Comparison of ENCODE assay signal across 8 cellular contexts in genomic region chr14:96362071-96362964, GRCh38. TPM values are rescaled to one million over a fixed set of nuclear protein-coding genes. Genes with fewer than 3 reads are reported as not detected.
A peak's percentile ranks its signal among the peaks of the same experiment; 100 is the strongest.
DNase-seq lines count a peak whose midpoint lies in the region; ATAC-seq and TF ChIP-seq lines count a peak whose summit lies in the region.

No MANE protein-coding gene starts in this region.

- H3K27me3 ChIP-seq in Caco-2 (replicated peaks; ENCODE audit: control insufficient read depth, insufficient read depth, low read length) (no peaks in the 10 kb centered on the region), prostate gland (replicated peaks; ENCODE audit: insufficient read depth) (no peaks in the 10 kb centered on the region)

- WGBS in prostate gland: under 1% methylated on average over 27 of the region's 27 CpGs

- POLR2A ChIA-PET in Caco-2 (lab: Charles Lee): no interaction called here
- POLR2A ChIA-PET in activated naive CD8-positive, alpha-beta T cell treated with anti-CD3 and anti-CD28 coated beads, Interleukin-2, amount 10 ng/mL, durations not matched to agents 7 days and 5 days (lab: Charles Lee): no interaction called here

- CTCF ChIA-PET in Caco-2 (lab: Charles Lee): interaction anchor here (0.8 kb wide), 1 partner anchor 264 kb away, joined by 3 read pairs; no protein-coding TSS in a partner anchor

- TF ChIP-seq POLR2A in prostate gland (IDR thresholded peaks at IDR 0.05): peak; percentile 24

- peak overlapping the region; percentile 67 for H3K27ac ChIP-seq in KOPT-K1 (ENCODE audit: low read depth, low read length, poor library complexity, severe bottlenecking)
- H3K27ac ChIP-seq in prostate gland: peak overlapping the region; percentile 95 to 98

- peak overlapping the region; percentile 82 for H3K27ac Mint-ChIP-seq in Caco-2 (ENCODE audit: unreplicated experiment)
- H3K27ac Mint-ChIP-seq in activated naive CD8-positive, alpha-beta T cell treated with anti-CD3 and anti-CD28 coated beads, Interleukin-2, amount 10 ng/mL, durations not matched to agents 7 days and 5 days: peak overlapping the region; percentile 72

- BruUV-seq in Caco-2 (replicated peaks; lab: Mats Ljungman, UMichigan): no TSS peak

- no peaks in the 10 kb centered on the region for H3K27me3 Mint-ChIP-seq in Caco-2 (ENCODE audit: insufficient read depth, unreplicated experiment)
- H3K27me3 Mint-ChIP-seq in activated naive CD8-positive, alpha-beta T cell treated with anti-CD3 and anti-CD28 coated beads, Interleukin-2, amount 10 ng/mL, durations not matched to agents 7 days and 5 days: no peaks in the 10 kb centered on the region

- peaks cover 15% of the 10 kb centered on the region for H3K4me1 Mint-ChIP-seq in Caco-2 (ENCODE audit: low read depth, unreplicated experiment)
- H3K4me1 Mint-ChIP-seq in activated naive CD8-positive, alpha-beta T cell treated with anti-CD3 and anti-CD28 coated beads, Interleukin-2, amount 10 ng/mL, durations not matched to agents 7 days and 5 days: peaks cover 39% of the 10 kb centered on the region

- DNase-seq in Caco-2 (peak; percentile 63 to 72), SK-N-DZ (ENCODE audit: low spot score) (peak; percentile 1), left cardiac atrium (peak; percentile 36), prostate gland (ENCODE audit: low spot score) (peak; percentile 84), retina (no peak)
- peak; percentile 31 for DNase-seq in activated naive CD8-positive, alpha-beta T cell treated with anti-CD3 and anti-CD28 coated beads, Interleukin-2, amount 10 ng/mL, durations not matched to agents 7 days and 5 days

- H3K9me3 ChIP-seq in Caco-2 (no peaks in the 10 kb centered on the region), KOPT-K1 (ENCODE audit: insufficient read depth, low read length, poor library complexity, severe bottlenecking) (no peaks in the 10 kb centered on the region), prostate gland (no peaks in the 10 kb centered on the region)

- ATAC-seq in GM21526 (IDR thresholded peaks at IDR 0.05; ENCODE audit: low FRiP score, unreplicated experiment): peak; percentile 32
- ATAC-seq in activated naive CD8-positive, alpha-beta T cell treated with anti-CD3 and anti-CD28 coated beads, Interleukin-2, amount 10 ng/mL, durations not matched to agents 7 days and 5 days (ENCODE audit: low read depth): peak; percentile 27
- peak; percentile 15 to 35 for ATAC-seq in left cardiac atrium

- no peaks in the 10 kb centered on the region for H3K9me3 Mint-ChIP-seq in Caco-2 (ENCODE audit: unreplicated experiment)
- H3K9me3 Mint-ChIP-seq in activated naive CD8-positive, alpha-beta T cell treated with anti-CD3 and anti-CD28 coated beads, Interleukin-2, amount 10 ng/mL, durations not matched to agents 7 days and 5 days: no peaks in the 10 kb centered on the region

- H3K4me3 ChIP-seq in Caco-2 (ENCODE audit: low read depth, low read length): peak overlapping the region; percentile 95
- peak overlapping the region; percentile 97 to 98 for H3K4me3 ChIP-seq in prostate gland

- intact Hi-C loops in Caco-2 (cut with micrococcal nuclease; ENCODE audit: unreplicated experiment) (loop anchor here (1.0 to 2.0 kb wide), 5 partner anchors 29 to 140 kb away; partner anchors contain the start of gene PAPOLA), left cardiac atrium (cut with DNase I) (no loop called here), prostate gland (cut with DNase I) (loop anchor here (10.0 kb wide), 1 partner anchor 828 kb away; the partner anchor contains the start of gene GLRX5)

- H3K36me3 Mint-ChIP-seq in Caco-2 (ENCODE audit: insufficient read depth, unreplicated experiment): peaks cover 21% of the 10 kb centered on the region
- H3K36me3 Mint-ChIP-seq in activated naive CD8-positive, alpha-beta T cell treated with anti-CD3 and anti-CD28 coated beads, Interleukin-2, amount 10 ng/mL, durations not matched to agents 7 days and 5 days: peaks cover 3% of the 10 kb centered on the region

- H3K4me1 ChIP-seq in Caco-2 (peaks cover 18% of the 10 kb centered on the region; the same call in 1 of the 2 replicates), prostate gland (replicated peaks) (peaks cover 4% of the 10 kb centered on the region)

- no peak for TF ChIP-seq CTCF in Caco-2 (IDR thresholded peaks at IDR 0.05; ENCODE audit: insufficient read depth in 1 of 2, low read depth in 1 of 2, low read length in 1 of 2, severe bottlenecking in 1 of 2, unreplicated experiment in 1 of 2)
- TF ChIP-seq CTCF in prostate gland (IDR thresholded peaks at IDR 0.05): no peak

- peak overlapping the region; percentile 93 for H3K4me3 Mint-ChIP-seq in Caco-2 (ENCODE audit: unreplicated experiment)
- peak overlapping the region; percentile 81 for H3K4me3 Mint-ChIP-seq in activated naive CD8-positive, alpha-beta T cell treated with anti-CD3 and anti-CD28 coated beads, Interleukin-2, amount 10 ng/mL, durations not matched to agents 7 days and 5 days

- H3K36me3 ChIP-seq in Caco-2 (ENCODE audit: control insufficient read depth, insufficient read depth, low read length) (no peaks in the 10 kb centered on the region; the same call in 1 of the 2 replicates), KOPT-K1 (ENCODE audit: insufficient read depth, low read length) (no peaks in the 10 kb centered on the region), prostate gland (no peaks in the 10 kb centered on the region)

RNA-seq across cellular contexts. Expression of gene ATG2B, which starts 0.8 kb away (rescaled TPM):
- 16.6 and 19.4 TPM in 2 replicates for total RNA-seq in Caco-2 (2022)
- polyA plus RNA-seq in SK-N-DZ (2014; cell fraction: cytosol; rRNA removed): 2.7 and 4.0 TPM in 2 replicates
- 8.0 and 10.2 TPM in 2 replicates for polyA plus RNA-seq in SK-N-DZ (2014; cell fraction: nucleus; rRNA removed)
- total RNA-seq in activated naive CD8-positive, alpha-beta T cell treated with anti-CD3 and anti-CD28 coated beads, Interleukin-2, amount 10 ng/mL, durations not matched to agents 7 days and 5 days: 10 to 100 TPM; 15.9 to 19.7 TPM
- 10 to 100 TPM; 12.4 to 13.3 TPM for total RNA-seq in left cardiac atrium
- 10 to 100 TPM; 24.5 to 43.3 TPM for total RNA-seq in prostate gland

RNA-seq across cellular contexts. Expression of gene GSKIP, which starts 1.0 kb away (rescaled TPM):
- total RNA-seq in Caco-2 (2022): 24.1 and 27.9 TPM in 2 replicates
- 12.1 and 14.3 TPM in 2 replicates for polyA plus RNA-seq in SK-N-DZ (2014; cell fraction: cytosol; rRNA removed)
- 8.2 and 12.7 TPM in 2 replicates for polyA plus RNA-seq in SK-N-DZ (2014; cell fraction: nucleus; rRNA removed)
- total RNA-seq in activated naive CD8-positive, alpha-beta T cell treated with anti-CD3 and anti-CD28 coated beads, Interleukin-2, amount 10 ng/mL, durations not matched to agents 7 days and 5 days: 10 to 100 TPM; 16.9 to 20.1 TPM
- total RNA-seq in left cardiac atrium: 10 to 100 TPM; 10.2 to 11.2 TPM
- 10 to 100 TPM; 10.7 to 28.9 TPM for total RNA-seq in prostate gland

RNA-seq across cellular contexts. Expression of gene AK7, which starts 29.6 kb away (rescaled TPM):
- total RNA-seq in Caco-2 (2022) (0.49 and 0.68 TPM in 2 replicates), left cardiac atrium (under 1 TPM; 0.47 to 0.73 TPM), prostate gland (1 to 10 TPM; 3.3 to 4.0 TPM)
- polyA plus RNA-seq in SK-N-DZ (2014; cell fraction: cytosol; rRNA removed): 3.2 and 4.4 TPM in 2 replicates
- polyA plus RNA-seq in SK-N-DZ (2014; cell fraction: nucleus; rRNA removed): 2.3 and 4.9 TPM in 2 replicates
- total RNA-seq in activated naive CD8-positive, alpha-beta T cell treated with anti-CD3 and anti-CD28 coated beads, Interleukin-2, amount 10 ng/mL, durations not matched to agents 7 days and 5 days: under 1 TPM; 0.37 to 0.64 TPM

Comparison
In these comparisons a context has a peak if more than half of its experiments do, and no peak if none do; other contexts are left out.
1. intact Hi-C loops: an anchor here in Caco-2 (1.0 to 2.0 kb wide) and prostate gland (10.0 kb wide); none called in left cardiac atrium.